ENCODE assay signal across 14 cellular contexts in the genomic region with DNA sequence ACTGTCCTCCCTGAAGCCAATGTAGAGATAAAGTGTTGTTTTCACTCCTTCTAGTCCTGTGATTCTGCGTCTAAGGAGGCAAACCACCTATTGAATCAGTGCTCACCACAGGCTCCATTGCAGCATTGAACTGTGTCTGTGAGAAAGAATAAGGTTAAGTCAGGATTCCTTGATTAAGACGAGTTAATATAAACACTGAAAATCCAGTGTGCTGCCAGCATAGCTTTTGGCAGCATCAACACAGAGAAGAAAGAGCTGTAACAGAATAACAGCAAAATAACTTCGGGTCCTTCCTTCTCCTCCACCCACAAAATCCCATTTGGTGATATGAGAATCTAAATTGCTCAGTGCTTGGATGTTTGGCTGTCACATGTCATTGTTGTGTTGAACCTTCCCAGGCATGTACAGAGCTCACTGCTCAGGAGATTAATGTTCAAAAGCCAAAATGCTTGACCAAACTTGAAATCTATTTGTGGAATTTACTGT.
DNase-seq lines count a peak whose midpoint lies in the region; ATAC-seq and TF ChIP-seq lines count a peak whose summit lies in the region.
"Had no signal": no experiment of that assay in that cellular context is flagged by ENCODE, and none has a peak within 500 bp of the region (broad histone marks: within the 10 kb centered on the region; RNA-seq: fewer than 3 reads in every experiment).

No MANE protein-coding gene starts in this region.

- peaks cover 2% of the 10 kb centered on the region for H3K9me3 Mint-ChIP-seq in activated CD8-positive, alpha-beta memory T cell treated with anti-CD3 and anti-CD28 coated beads, Interleukin-2, amount 10 ng/mL, durations not matched to agents 7 days and 5 days (ENCODE audit: low read depth)
- H3K9me3 Mint-ChIP-seq: stimulated activated effector memory CD8-positive, alpha-beta T cell treated with anti-CD3 and anti-CD28 coated beads, Interleukin-12 subunit alpha, Interleukin-12 subunit beta, amount 100 ng/mL, for 72 hours had no signal

- CTCF ChIA-PET in activated CD8-positive, alpha-beta memory T cell treated with anti-CD3 and anti-CD28 coated beads, Interleukin-2, amount 10 ng/mL, durations not matched to agents 7 days and 5 days (lab: Charles Lee) = no interaction called here

- no peaks in the 10 kb centered on the region for H3K36me3 ChIP-seq in subcutaneous abdominal adipose tissue (ENCODE audit: control insufficient read depth in 5 of 5, insufficient read depth in 5 of 5, low read length in 5 of 5)

- no peak overlapping the region for H3K4me3 Mint-ChIP-seq in activated CD8-positive, alpha-beta memory T cell treated with anti-CD3 and anti-CD28 coated beads, Interleukin-2, amount 10 ng/mL, durations not matched to agents 7 days and 5 days
- H3K4me3 Mint-ChIP-seq: CD4-positive, alpha-beta T cell; stimulated activated effector memory CD8-positive, alpha-beta T cell treated with anti-CD3 and anti-CD28 coated beads, Interleukin-12 subunit alpha, Interleukin-12 subunit beta, amount 100 ng/mL, for 72 hours had no signal

- no peaks in the 10 kb centered on the region for H3K9me3 ChIP-seq in subcutaneous abdominal adipose tissue (ENCODE audit: control insufficient read depth in 5 of 5, low read length in 5 of 5)

- H3K27me3 Mint-ChIP-seq in activated CD8-positive, alpha-beta memory T cell treated with anti-CD3 and anti-CD28 coated beads, Interleukin-2, amount 10 ng/mL, durations not matched to agents 7 days and 5 days = no peaks in the 10 kb centered on the region
- H3K27me3 Mint-ChIP-seq: CD4-positive, alpha-beta T cell had no signal

- DNase-seq in H4 (ENCODE audit: low spot score) = peak; percentile 36
- DNase-seq in epithelial cell of esophagus (ENCODE audit: low read depth) = peak; percentile 39
- peak; percentile 90 for DNase-seq in iris pigment epithelial cell (ENCODE audit: low read depth)
- DNase-seq in SHP77 treated with DMSO at 0.1 percent for 48 hours (lab: John Stamatoyannopoulos, UW) = no peak
- no peak for DNase-seq in activated CD8-positive, alpha-beta memory T cell treated with anti-CD3 and anti-CD28 coated beads, Interleukin-2, amount 10 ng/mL, durations not matched to agents 7 days and 5 days
- DNase-seq in activated naive CD4-positive, alpha-beta T cell treated with Interleukin-2 at 50 U/mL for 16 hours = no peak
- DNase-seq: activated T-cell treated with anti-CD3 and anti-CD28 coated beads, Interleukin-2, amount 50 U/mL, for 1 hour; CD4-positive, alpha-beta T cell; NCI-H1048; stimulated activated CD4-positive, alpha-beta T cell treated with anti-CD3 and anti-CD28 coated beads, Interleukin-4, amount 100 ng/mL, for 1 hour; T-helper 1 cell had no signal

- H3K36me3 Mint-ChIP-seq in activated CD8-positive, alpha-beta memory T cell treated with anti-CD3 and anti-CD28 coated beads, Interleukin-2, amount 10 ng/mL, durations not matched to agents 7 days and 5 days = no peaks in the 10 kb centered on the region
- H3K36me3 Mint-ChIP-seq: stimulated activated effector memory CD8-positive, alpha-beta T cell treated with anti-CD3 and anti-CD28 coated beads, Interleukin-12 subunit alpha, Interleukin-12 subunit beta, amount 100 ng/mL, for 72 hours had no signal

- no peak for ATAC-seq in activated CD8-positive, alpha-beta memory T cell treated with anti-CD3 and anti-CD28 coated beads, Interleukin-2, amount 10 ng/mL, durations not matched to agents 7 days and 5 days
- no peak for ATAC-seq in HG03469 (IDR thresholded peaks at IDR 0.05; ENCODE audit: unreplicated experiment)
- ATAC-seq: stimulated activated effector memory CD8-positive, alpha-beta T cell treated with anti-CD3 and anti-CD28 coated beads, Interleukin-12 subunit alpha, Interleukin-12 subunit beta, amount 100 ng/mL, for 72 hours had no signal

- no peak overlapping the region for H3K27ac Mint-ChIP-seq in activated CD8-positive, alpha-beta memory T cell treated with anti-CD3 and anti-CD28 coated beads, Interleukin-2, amount 10 ng/mL, durations not matched to agents 7 days and 5 days
- H3K27ac Mint-ChIP-seq: CD4-positive, alpha-beta T cell; stimulated activated effector memory CD8-positive, alpha-beta T cell treated with anti-CD3 and anti-CD28 coated beads, Interleukin-12 subunit alpha, Interleukin-12 subunit beta, amount 100 ng/mL, for 72 hours had no signal

- H3K9ac ChIP-seq in subcutaneous abdominal adipose tissue (ENCODE audit: low read length in 5 of 5) = peak overlapping the region in 1 of 5 donors; percentile 19

- peaks cover 3 to 32% (median 17%) of the 10 kb centered on the region in 5 donors for H3K4me1 ChIP-seq in subcutaneous abdominal adipose tissue (ENCODE audit: control insufficient read depth in 5 of 5, insufficient read depth in 5 of 5, low read length in 5 of 5)

- H3K4me1 Mint-ChIP-seq in activated CD8-positive, alpha-beta memory T cell treated with anti-CD3 and anti-CD28 coated beads, Interleukin-2, amount 10 ng/mL, durations not matched to agents 7 days and 5 days = no peaks in the 10 kb centered on the region

- H3K27me3 ChIP-seq in subcutaneous abdominal adipose tissue (ENCODE audit: control insufficient read depth in 5 of 5, insufficient read depth in 4 of 5, low read length in 5 of 5) = no peaks in the 10 kb centered on the region

- H3K27ac ChIP-seq in subcutaneous abdominal adipose tissue (ENCODE audit: low read depth, low read length) = peak overlapping the region; percentile 6

- H3K4me3 ChIP-seq in epithelial cell of esophagus (ENCODE audit: low read length) = no peak overlapping the region
- H3K4me3 ChIP-seq in subcutaneous abdominal adipose tissue (ENCODE audit: low read depth in 1 of 5, low read length in 5 of 5) = peak overlapping the region in 1 of 5 donors; percentile 23

- TF ChIP-seq CTCF in epithelial cell of esophagus (IDR thresholded peaks at IDR 0.05; ENCODE audit: insufficient read depth, low read depth, low read length, missing control alignments) = no peak

Comparison
In these comparisons a context has a peak if more than half of its experiments do, and no peak if none do; other contexts are left out.
1. DNase-seq: peak in H4 (single experiment), epithelial cell of esophagus (single experiment) and iris pigment epithelial cell (single experiment); none in SHP77 treated with DMSO at 0.1 percent for 48 hours (single experiment), activated CD8-positive, alpha-beta memory T cell treated with anti-CD3 and anti-CD28 coated beads, Interleukin-2, amount 10 ng/mL, durations not matched to agents 7 days and 5 days (single experiment) and activated naive CD4-positive, alpha-beta T cell treated with Interleukin-2 at 50 U/mL for 16 hours (single experiment).